Comparison of ENCODE assay signal across 33 cellular contexts in genomic region chr10:132656283-132657126, GRCh38.
"Had no signal": no experiment of that assay in that cellular context is flagged by ENCODE, and none has a peak within 500 bp of the region (broad histone marks: within the 10 kb centered on the region; RNA-seq: fewer than 3 reads in every experiment).

No MANE protein-coding gene starts in this region.

- H3K4me2 ChIP-seq: hepatocyte, smooth muscle cell had no signal

- ATAC-seq: effector memory CD8-positive, alpha-beta T cell; gastrocnemius medialis; left ventricle myocardium superior; stimulated activated naive B cell treated with anti-CD40 and anti-IgM and Interleukin-4, amounts not matched to agents 10 μg/mL and 1 μg/mL and 100 μg/mL, for 72 hours had no signal

- H3K27me3 Mint-ChIP-seq: effector memory CD8-positive, alpha-beta T cell; naive B cell; stimulated activated naive B cell treated with anti-CD40 and anti-IgM and Interleukin-4, amounts not matched to agents 10 μg/mL and 1 μg/mL and 100 μg/mL, for 72 hours had no signal

- H3K9me3 ChIP-seq: gastrocnemius medialis, sigmoid colon, testis, transverse colon had no signal

- FAIRE-seq: astrocyte, TTC549 had no signal

- DNase-seq: activated CD4-positive, alpha-beta T cell treated with anti-CD3 and anti-CD28 coated beads for 4 hours; activated CD4-positive, alpha-beta T cell treated with anti-CD3 and anti-CD28 coated beads, Interleukin-2, amount 50 U/mL, for 4 hours; activated CD8-positive, alpha-beta memory T cell treated with anti-CD3 and anti-CD28 coated beads, Interleukin-2, amount 50 U/mL, for 4 hours; activated gamma-delta T cell; activated naive CD4-positive, alpha-beta T cell treated with anti-CD3 and anti-CD28 coated beads, Interleukin-2, amount 50 U/mL, for 16 hours; activated T-cell treated with anti-CD3 and anti-CD28 coated beads, Interleukin-2, amount 50 U/mL, for 1 hour; amniotic stem cell; brain microvascular endothelial cell; caudate nucleus; cortex of kidney; effector memory CD8-positive, alpha-beta T cell; erythroblast; gastrocnemius medialis; islet precursor cell; left ventricle myocardium superior; mammary epithelial cell; naive B cell; occipital lobe; sigmoid colon; stimulated activated CD4-positive, alpha-beta T cell treated with anti-CD3 and anti-CD28 coated beads, Interleukin-15, amount 100 ng/mL, for 24 hours; stimulated activated CD4-positive, alpha-beta T cell treated with anti-CD3 and anti-CD28 coated beads, Interleukin-2, amount 100 ng/mL, for 24 hours; stimulated activated naive B cell treated with anti-CD40 and anti-IgM and Interleukin-4, amounts not matched to agents 10 μg/mL and 1 μg/mL and 100 μg/mL, for 72 hours; T-helper 9 cell; testis; transverse colon had no signal

- H3K4me1 ChIP-seq: gastrocnemius medialis, testis, transverse colon had no signal

- H3K36me3 ChIP-seq: brain microvascular endothelial cell, transverse colon had no signal

- H2AFZ ChIP-seq: hepatocyte had no signal

- H3K27ac Mint-ChIP-seq: activated T-helper 1 cell treated with anti-CD3 and anti-CD28 coated beads, Interleukin-12 subunit alpha, Interleukin-12 subunit beta, Interleukin-2, Interleukin-4 antibody, amounts not matched to agents 30 ng/mL and 10 ng/mL and 1 ng/mL, durations not matched to agents 14 hours and 24 hours and 36 hours; effector memory CD8-positive, alpha-beta T cell; naive B cell; stimulated activated naive B cell treated with anti-CD40 and anti-IgM and Interleukin-4, amounts not matched to agents 10 μg/mL and 1 μg/mL and 100 μg/mL, for 72 hours; T-helper 1 cell treated with Interleukin-12 subunit alpha and Interleukin-12 subunit beta and Interleukin-4 antibody, amounts not matched to agents 30 μg/mL and 1 μg/mL, for 36 hours had no signal

- H3K27me3 ChIP-seq: brain microvascular endothelial cell, gastrocnemius medialis, hepatocyte, sigmoid colon, testis, transverse colon had no signal

- H3K4me3 ChIP-seq: gastrocnemius medialis, hepatocyte, sigmoid colon, smooth muscle cell, testis, transverse colon had no signal

- H3K9me3 Mint-ChIP-seq: activated T-helper 1 cell treated with anti-CD3 and anti-CD28 coated beads, Interleukin-12 subunit alpha, Interleukin-12 subunit beta, Interleukin-2, Interleukin-4 antibody, amounts not matched to agents 30 ng/mL and 10 ng/mL and 1 ng/mL, durations not matched to agents 14 hours and 24 hours and 36 hours; effector memory CD8-positive, alpha-beta T cell; naive B cell; neural crest cell; stimulated activated naive B cell treated with anti-CD40 and anti-IgM and Interleukin-4, amounts not matched to agents 10 μg/mL and 1 μg/mL and 100 μg/mL, for 72 hours; T-helper 1 cell treated with Interleukin-12 subunit alpha and Interleukin-12 subunit beta and Interleukin-4 antibody, amounts not matched to agents 30 μg/mL and 1 μg/mL, for 36 hours had no signal

- H3K79me2 ChIP-seq: hepatocyte had no signal

- H3K4me3 Mint-ChIP-seq: activated T-helper 1 cell treated with anti-CD3 and anti-CD28 coated beads, Interleukin-12 subunit alpha, Interleukin-12 subunit beta, Interleukin-2, Interleukin-4 antibody, amounts not matched to agents 30 ng/mL and 10 ng/mL and 1 ng/mL, durations not matched to agents 14 hours and 24 hours and 36 hours; effector memory CD8-positive, alpha-beta T cell; naive B cell; neural crest cell; stimulated activated naive B cell treated with anti-CD40 and anti-IgM and Interleukin-4, amounts not matched to agents 10 μg/mL and 1 μg/mL and 100 μg/mL, for 72 hours; T-helper 1 cell treated with Interleukin-12 subunit alpha and Interleukin-12 subunit beta and Interleukin-4 antibody, amounts not matched to agents 30 μg/mL and 1 μg/mL, for 36 hours had no signal

- H3K27ac ChIP-seq: brain microvascular endothelial cell, gastrocnemius medialis, hepatocyte, sigmoid colon, testis, transverse colon, VCaP had no signal
